Comparison of ENCODE assay signal across 1 cellular context in the genomic region with DNA sequence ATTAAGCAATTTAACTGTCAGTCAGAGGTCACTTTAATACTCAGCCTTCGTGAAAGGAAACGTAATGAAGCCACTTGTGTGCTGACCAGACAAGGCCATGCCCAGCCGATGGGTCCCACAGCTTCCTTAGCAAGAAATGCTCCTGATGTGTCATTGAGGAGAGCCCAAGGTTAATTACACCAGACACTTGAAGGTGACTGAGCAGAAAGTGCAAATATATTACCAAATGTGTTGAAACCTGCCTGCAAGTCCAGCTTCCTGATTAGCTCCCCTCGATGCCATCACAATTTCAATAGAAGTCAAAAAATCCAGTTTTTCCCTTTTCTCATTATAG.
TF ChIP-seq lines count a peak whose summit lies in the region.

No MANE protein-coding gene starts in this region.

TF ChIP-seq in H1, 55 proteins besides CTCF, POLR2A, EP300 and RAD21 (continued from another document):
- no peak for TF ChIP-seq RNF2 (IDR thresholded peaks at IDR 0.05; ENCODE audit: borderline replicate concordance, low read depth, low read length, missing control alignments, poor library complexity, severe bottlenecking)
- TF ChIP-seq JUN (IDR thresholded peaks at IDR 0.05; ENCODE audit: low read depth, low read length): no peak
TF ChIP-seq in H1: peak in this region for 0.
